8 cellular contexts compared by ENCODE assay signal in the genomic region with DNA sequence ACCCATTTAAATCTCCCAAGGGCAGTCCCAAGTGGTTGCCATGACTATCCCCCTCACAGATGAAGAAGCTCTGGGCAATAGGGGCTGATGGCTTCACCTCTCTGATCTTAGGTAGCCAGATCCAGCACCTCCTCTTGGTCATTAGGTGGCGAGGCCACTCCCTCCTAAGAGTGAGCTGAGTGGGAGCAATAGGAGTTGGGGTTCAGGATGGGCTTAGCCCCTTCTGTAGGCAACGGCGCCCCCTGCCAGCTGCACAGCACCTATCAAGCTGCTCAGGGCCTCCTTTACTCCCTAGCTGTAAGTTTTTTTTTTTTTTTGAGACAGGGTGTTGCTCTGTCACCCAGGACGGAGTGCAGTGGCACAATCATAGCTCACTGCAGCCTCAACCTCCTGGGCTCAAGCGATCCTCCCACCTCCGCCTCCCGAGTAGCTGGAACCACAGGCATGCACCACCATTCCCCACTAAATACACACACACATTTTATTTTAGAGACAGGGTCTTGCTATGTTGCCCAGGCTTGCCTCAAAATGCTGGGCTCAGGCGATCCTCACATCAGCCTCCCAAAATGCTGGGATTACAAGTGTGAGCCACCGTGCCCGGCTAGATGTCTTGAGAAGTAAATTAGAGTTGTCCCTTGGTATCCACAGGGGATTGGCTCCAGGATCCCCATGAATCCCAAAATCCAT. TPM values are rescaled to one million over a fixed set of nuclear protein-coding genes. Genes with fewer than 3 reads are reported as not detected.
DNase-seq lines count a peak whose midpoint lies in the region; ATAC-seq and TF ChIP-seq lines count a peak whose summit lies in the region.

No MANE protein-coding gene starts in this region.

- TF ChIP-seq CTCF in HFF-Myc (IDR thresholded peaks at IDR 0.05; ENCODE audit: low read depth, low read length, missing control alignments), result peak; percentile 46

- no peaks in the 10 kb centered on the region for H3K9me3 Mint-ChIP-seq in activated CD8-positive, alpha-beta T cell treated with anti-CD3 and anti-CD28 coated beads, Interleukin-2, amount 10 ng/mL, durations not matched to agents 7 days and 5 days (ENCODE audit: insufficient read depth)

- H3K4me3 Mint-ChIP-seq in activated CD8-positive, alpha-beta T cell treated with anti-CD3 and anti-CD28 coated beads, Interleukin-2, amount 10 ng/mL, durations not matched to agents 7 days and 5 days, result no peak overlapping the region

- POLR2A ChIA-PET in activated CD8-positive, alpha-beta T cell treated with anti-CD3 and anti-CD28 coated beads, Interleukin-2, amount 10 ng/mL, durations not matched to agents 7 days and 5 days (lab: Charles Lee), result interaction anchor here (0.6 to 1.5 kb wide), 2 partner anchors 34 to 60 kb away, joined by 3 to 8 read pairs; no protein-coding TSS in a partner anchor

- CTCF ChIA-PET in activated CD8-positive, alpha-beta T cell treated with anti-CD3 and anti-CD28 coated beads, Interleukin-2, amount 10 ng/mL, durations not matched to agents 7 days and 5 days (lab: Charles Lee), result interaction anchor here (0.7 to 4.2 kb wide), 14 partner anchors 9 to 226 kb away, joined by 3 to 94 read pairs (median 8); a partner anchor contains a TSS

- ATAC-seq in activated CD8-positive, alpha-beta T cell treated with anti-CD3 and anti-CD28 coated beads, Interleukin-2, amount 10 ng/mL, durations not matched to agents 7 days and 5 days, result peak; percentile 45
- no peak for ATAC-seq in HG03439 (IDR thresholded peaks at IDR 0.05; ENCODE audit: unreplicated experiment)
- no peak for ATAC-seq in HG03520 (IDR thresholded peaks at IDR 0.05; ENCODE audit: unreplicated experiment)
- no peak for ATAC-seq in HG03039 (IDR thresholded peaks at IDR 0.05; ENCODE audit: unreplicated experiment)

- H3K4me3 ChIP-seq in HFF-Myc (replicated peaks; ENCODE audit: low read depth, low read length), result no peak overlapping the region

- DNase-seq in CD1c-positive myeloid dendritic cell (ENCODE audit: extremely low spot score), result peak; percentile 3
- DNase-seq in HFF-Myc (ENCODE audit: extremely low read depth, low read depth), result no peak
- peak; percentile 64 for DNase-seq in activated CD8-positive, alpha-beta T cell treated with anti-CD3 and anti-CD28 coated beads, Interleukin-2, amount 10 ng/mL, durations not matched to agents 7 days and 5 days
- peak; percentile 52 for DNase-seq in iris pigment epithelial cell (ENCODE audit: low read depth)
- DNase-seq in pons (ENCODE audit: low spot score), result no peak

- no peak overlapping the region for H3K27ac Mint-ChIP-seq in activated CD8-positive, alpha-beta T cell treated with anti-CD3 and anti-CD28 coated beads, Interleukin-2, amount 10 ng/mL, durations not matched to agents 7 days and 5 days

- H3K36me3 Mint-ChIP-seq in activated CD8-positive, alpha-beta T cell treated with anti-CD3 and anti-CD28 coated beads, Interleukin-2, amount 10 ng/mL, durations not matched to agents 7 days and 5 days (ENCODE audit: low read depth), result peaks cover 22% of the 10 kb centered on the region

- H3K4me1 Mint-ChIP-seq in activated CD8-positive, alpha-beta T cell treated with anti-CD3 and anti-CD28 coated beads, Interleukin-2, amount 10 ng/mL, durations not matched to agents 7 days and 5 days (ENCODE audit: low read depth), result peaks cover 40% of the 10 kb centered on the region

- peaks cover 17% of the 10 kb centered on the region for H3K27me3 Mint-ChIP-seq in activated CD8-positive, alpha-beta T cell treated with anti-CD3 and anti-CD28 coated beads, Interleukin-2, amount 10 ng/mL, durations not matched to agents 7 days and 5 days (ENCODE audit: low read depth)

RNA-seq across cellular contexts. Expression of a gene that starts 3.5 kb away (rescaled TPM):
- under 1 TPM in 1 of 2 experiments, not detected in 1; 0.34 TPM for total RNA-seq in activated CD8-positive, alpha-beta T cell treated with anti-CD3 and anti-CD28 coated beads, Interleukin-2, amount 10 ng/mL, durations not matched to agents 7 days and 5 days

RNA-seq across cellular contexts. Expression of a gene that starts 5.4 kb away (rescaled TPM):
- total RNA-seq in activated CD8-positive, alpha-beta T cell treated with anti-CD3 and anti-CD28 coated beads, Interleukin-2, amount 10 ng/mL, durations not matched to agents 7 days and 5 days, result 100 to 1,000 TPM; 115 to 126 TPM

RNA-seq across cellular contexts. Expression of a gene that starts 6.5 kb away (rescaled TPM):
- total RNA-seq in activated CD8-positive, alpha-beta T cell treated with anti-CD3 and anti-CD28 coated beads, Interleukin-2, amount 10 ng/mL, durations not matched to agents 7 days and 5 days, result 10 to 100 TPM; 29.7 to 34.0 TPM

RNA-seq across cellular contexts. Expression of a gene that starts 10.2 kb away (rescaled TPM):
- not detected for total RNA-seq in activated CD8-positive, alpha-beta T cell treated with anti-CD3 and anti-CD28 coated beads, Interleukin-2, amount 10 ng/mL, durations not matched to agents 7 days and 5 days

RNA-seq across cellular contexts. Expression of a gene that starts 32.2 kb away (rescaled TPM):
- 1 to 10 TPM; 2.4 to 4.3 TPM for total RNA-seq in activated CD8-positive, alpha-beta T cell treated with anti-CD3 and anti-CD28 coated beads, Interleukin-2, amount 10 ng/mL, durations not matched to agents 7 days and 5 days

Comparison
In these comparisons a context has a peak if more than half of its experiments do, and no peak if none do; other contexts are left out.
1. DNase-seq: peak in CD1c-positive myeloid dendritic cell (single experiment), activated CD8-positive, alpha-beta T cell treated with anti-CD3 and anti-CD28 coated beads, Interleukin-2, amount 10 ng/mL, durations not matched to agents 7 days and 5 days (single experiment) and iris pigment epithelial cell (single experiment); none in HFF-Myc (single experiment) and pons (single experiment).